In genomic region chr9:91164724-91165520, GRCh38 we compare ENCODE assay signal across 8 cellular contexts.
A peak's percentile ranks its signal among the peaks of the same experiment; 100 is the strongest.
DNase-seq lines count a peak whose midpoint lies in the region; ATAC-seq and TF ChIP-seq lines count a peak whose summit lies in the region.

No MANE protein-coding gene starts in this region.

- no peak overlapping the region for H3K4me3 ChIP-seq in mucosa of stomach (ENCODE audit: low read length)

- no peak for TF ChIP-seq CTCF in CD14-positive monocyte (IDR thresholded peaks at IDR 0.05)

- DNase-seq in CD14-positive monocyte (ENCODE audit: low spot score) (peak; percentile 97), dedifferentiated amniotic fluid mesenchymal stem cell (ENCODE audit: extremely low spot score) (peak; percentile 93), NCI-H2196 treated with DMSO at 0.1 percent for 48 hours (lab: John Stamatoyannopoulos, UW; ENCODE audit: unreplicated experiment) (no peak)
- DNase-seq in activated CD4-positive, alpha-beta T cell treated with anti-CD3 and anti-CD28 coated beads for 48 hours, result peak; percentile 86
- DNase-seq in stimulated activated naive CD8-positive, alpha-beta T cell treated with anti-CD3 and anti-CD28 coated beads, Interleukin-15, amount 100 ng/mL, for 72 hours, result peak; percentile 55 to 85

- peak overlapping the region; percentile 29 for H3K9ac ChIP-seq in mucosa of stomach (ENCODE audit: low read length)

- peaks cover 40% of the 10 kb centered on the region for H3K4me1 ChIP-seq in mucosa of stomach (ENCODE audit: control insufficient read depth, insufficient read depth, low read length)

- ATAC-seq in stimulated activated naive CD8-positive, alpha-beta T cell treated with anti-CD3 and anti-CD28 coated beads, Interleukin-15, amount 100 ng/mL, for 72 hours, result peak; percentile 86
- no peak for ATAC-seq in GM18519 (IDR thresholded peaks at IDR 0.05; ENCODE audit: low FRiP score, unreplicated experiment)

- H3K4me1 Mint-ChIP-seq in CD14-positive monocyte, result peaks cover 41% of the 10 kb centered on the region
- H3K4me1 Mint-ChIP-seq in IgD-negative memory B cell, result peaks cover 32 to 36% (median 34%) of the 10 kb centered on the region in 3 donors
- H3K4me1 Mint-ChIP-seq in stimulated activated naive CD8-positive, alpha-beta T cell treated with anti-CD3 and anti-CD28 coated beads, Interleukin-15, amount 100 ng/mL, for 72 hours, result peaks cover 58% of the 10 kb centered on the region

- intact Hi-C loops in CD14-positive monocyte (cut with micrococcal nuclease), result loop anchor here in 1 of 2 donors (2.0 to 10.0 kb wide), 4 partner anchors 18 to 130 kb away; no protein-coding TSS in a partner anchor

- H3K27ac Mint-ChIP-seq in CD14-positive monocyte (peak overlapping the region; percentile 40 to 97 (median 83)), IgD-negative memory B cell (peak overlapping the region in 2 of 3 donors; percentile 20 to 90)
- H3K27ac Mint-ChIP-seq in stimulated activated naive CD8-positive, alpha-beta T cell treated with anti-CD3 and anti-CD28 coated beads, Interleukin-15, amount 100 ng/mL, for 72 hours, result peak overlapping the region in 1 of 2 donors; percentile 78

- H3K9me3 Mint-ChIP-seq in CD14-positive monocyte (peaks cover 0 to 9% (median 3%) of the 10 kb centered on the region in 7 donors), IgD-negative memory B cell (no peaks in the 10 kb centered on the region)
- peaks cover 0 to 4% of the 10 kb centered on the region in 2 donors for H3K9me3 Mint-ChIP-seq in stimulated activated naive CD8-positive, alpha-beta T cell treated with anti-CD3 and anti-CD28 coated beads, Interleukin-15, amount 100 ng/mL, for 72 hours

- H3K36me3 ChIP-seq in mucosa of stomach (ENCODE audit: control insufficient read depth, insufficient read depth, low read length), result no peaks in the 10 kb centered on the region

- H3K36me3 Mint-ChIP-seq in CD14-positive monocyte, result peaks cover 2 to 14% of the 10 kb centered on the region in 2 donors
- peaks cover 1% of the 10 kb centered on the region for H3K36me3 Mint-ChIP-seq in IgD-negative memory B cell

- H3K27me3 Mint-ChIP-seq in CD14-positive monocyte (ENCODE audit: low read depth in 3 of 3), result peaks cover 0 to 5% (median 4%) of the 10 kb centered on the region in 3 donors
- no peaks in the 10 kb centered on the region for H3K27me3 Mint-ChIP-seq in IgD-negative memory B cell
- H3K27me3 Mint-ChIP-seq in stimulated activated naive CD8-positive, alpha-beta T cell treated with anti-CD3 and anti-CD28 coated beads, Interleukin-15, amount 100 ng/mL, for 72 hours, result no peaks in the 10 kb centered on the region

- H3K4me3 Mint-ChIP-seq in CD14-positive monocyte, result peak overlapping the region; percentile 64 to 72
- H3K4me3 Mint-ChIP-seq in IgD-negative memory B cell, result peak overlapping the region in 2 of 4 donors; percentile 1 to 90
- peak overlapping the region; percentile 43 to 64 for H3K4me3 Mint-ChIP-seq in stimulated activated naive CD8-positive, alpha-beta T cell treated with anti-CD3 and anti-CD28 coated beads, Interleukin-15, amount 100 ng/mL, for 72 hours

- no peaks in the 10 kb centered on the region for H3K9me3 ChIP-seq in mucosa of stomach (ENCODE audit: control insufficient read depth, low read length)

- no peaks in the 10 kb centered on the region for H3K27me3 ChIP-seq in mucosa of stomach (ENCODE audit: control insufficient read depth, insufficient read depth, low read length)
